ENCODE assay signal across 14 cellular contexts in genomic region chr3:127544806-127545545, GRCh38. TPM values are rescaled to one million over a fixed set of nuclear protein-coding genes. Genes with fewer than 3 reads are reported as not detected.
A peak's percentile ranks its signal among the peaks of the same experiment; 100 is the strongest.
DNase-seq lines count a peak whose midpoint lies in the region; TF ChIP-seq lines count a peak whose summit lies in the region.
"Had no signal": no experiment of that assay in that cellular context is flagged by ENCODE, and none has a peak within 500 bp of the region (broad histone marks: within the 10 kb centered on the region; RNA-seq: fewer than 3 reads in every experiment).

No MANE protein-coding gene starts in this region.

- peaks cover 2% of the 10 kb centered on the region; the same call in 1 of the 2 replicates for H3K27me3 ChIP-seq in H7 (ENCODE audit: control insufficient read depth, insufficient read depth, low read length)
- H3K27me3 ChIP-seq in spleen (replicated peaks in 1 of 7), result no peaks in the 10 kb centered on the region
- H3K27me3 ChIP-seq: ascending aorta, BE2C had no signal

- H3K36me3 Mint-ChIP-seq in glutamatergic neuron (ENCODE audit: unreplicated experiment), result no peaks in the 10 kb centered on the region

- H3K4me3 ChIP-seq in H7 (ENCODE audit: insufficient read depth, low read depth, low read length) (no peak overlapping the region), spleen (no peak overlapping the region)
- H3K4me3 ChIP-seq: ascending aorta, mucosa of descending colon, skin epidermis had no signal

- TF ChIP-seq POLR2A in spleen (IDR thresholded peaks at IDR 0.05), result no peak

- H3K27ac Mint-ChIP-seq in glutamatergic neuron (ENCODE audit: unreplicated experiment), result peak overlapping the region; percentile 100
- H3K27ac Mint-ChIP-seq: HFFc6 had no signal

- TF ChIP-seq CTCF in glutamatergic neuron (IDR thresholded peaks at IDR 0.05; ENCODE audit: partially characterized antibody, unreplicated experiment), result no peak
- TF ChIP-seq CTCF in spleen (IDR thresholded peaks at IDR 0.05 in 8 of 11, conservative IDR thresholded peaks at IDR 0.05 in 3 of 11), result no peak

- H3K9me3 ChIP-seq in spleen, result no peaks in the 10 kb centered on the region
- H3K9me3 ChIP-seq: ascending aorta, BE2C, mucosa of descending colon had no signal

- peak overlapping the region; percentile 84 for H3K4me3 Mint-ChIP-seq in glutamatergic neuron (ENCODE audit: unreplicated experiment)
- H3K4me3 Mint-ChIP-seq: HFFc6 had no signal

- peaks cover 10% of the 10 kb centered on the region for H3K9me3 Mint-ChIP-seq in glutamatergic neuron (ENCODE audit: unreplicated experiment)
- H3K9me3 Mint-ChIP-seq: HFFc6 had no signal

- WGBS in spleen, 5 donors, result 82 to 89% (median 86%) methylated on average over 15 of the region's 15 CpGs

- H3K27me3 Mint-ChIP-seq in glutamatergic neuron (ENCODE audit: unreplicated experiment), result peaks cover 15% of the 10 kb centered on the region

- H3K36me3 ChIP-seq in H7 (replicated peaks; ENCODE audit: control insufficient read depth, insufficient read depth, low read length) (no peaks in the 10 kb centered on the region), spleen (no peaks in the 10 kb centered on the region)
- H3K36me3 ChIP-seq: ascending aorta, BE2C had no signal

- H3K4me1 ChIP-seq in spleen, result peaks cover 0 to 29% (median 16%) of the 10 kb centered on the region in 6 donors

- peaks cover 45% of the 10 kb centered on the region for H3K4me1 Mint-ChIP-seq in glutamatergic neuron (ENCODE audit: low read depth, unreplicated experiment)

- DNase-seq in H7 (peak; percentile 27), NCI-H82 (lab: John Stamatoyannopoulos, UW) (peak; percentile 99), glutamatergic neuron (peak; percentile 68), posterior vena cava (ENCODE audit: low spot score) (peak; percentile 66), NCI-H2081 treated with DMSO at 0.1 percent for 48 hours (lab: John Stamatoyannopoulos, UW) (no peak), spleen (no peak)
- DNase-seq in stimulated activated CD4-positive, alpha-beta T cell treated with anti-CD3 and anti-CD28 coated beads, Interleukin-4, amount 100 ng/mL, for 24 hours, result no peak
- DNase-seq: NCI-H1048 had no signal

- intact Hi-C loops in posterior vena cava (cut with DNase I), result no loop called here
- intact Hi-C loops in spleen (cut with DNase I; ENCODE audit: low total_unique reads), result loop anchor here (5.0 kb wide), 3 partner anchors 793 to 1018 kb away; no protein-coding TSS in a partner anchor

- peak overlapping the region in 1 of 8 donors; percentile 19 for H3K27ac ChIP-seq in spleen
- H3K27ac ChIP-seq: ascending aorta, RWPE1, skin epidermis had no signal

RNA-seq across cellular contexts. Expression of gene TPRA1, which starts 45.6 kb away (rescaled TPM):
- 33.9 and 38.1 TPM in 2 replicates for total RNA-seq in H7 (2014; rRNA removed; shearing (Covaris generic))
- 21.2 TPM for total RNA-seq in glutamatergic neuron (ENCODE audit: unreplicated experiment)
- total RNA-seq in posterior vena cava, result 10 to 100 TPM; 21.4 to 22.8 TPM
- total RNA-seq in spleen, result 10 to 100 TPM; 27.2 to 42.3 (median 31.8) TPM
- 10 to 100 TPM; 16.1 to 29.6 (median 27.6) TPM for polyA plus RNA-seq in spleen

RNA-seq across cellular contexts. Expression of gene MCM2, which starts 53.2 kb away (rescaled TPM):
- 196 and 207 TPM in 2 replicates for total RNA-seq in H7 (2014; rRNA removed; shearing (Covaris generic))
- 21.3 TPM for total RNA-seq in glutamatergic neuron (ENCODE audit: unreplicated experiment)
- 1 to 10 TPM; 4.0 to 5.6 TPM for total RNA-seq in posterior vena cava
- 10 to 100 TPM in 6 of 7 donors, 1 to 10 TPM in 1; 7.4 to 23.5 (median 18.2) TPM for total RNA-seq in spleen
- polyA plus RNA-seq in spleen, result 10 to 100 TPM in 2 of 3 donors, 1 to 10 TPM in 1; 5.5 to 14.3 (median 11.4) TPM

Comparison
In these comparisons a context has a peak if more than half of its experiments do, and no peak if none do; other contexts are left out.
1. DNase-seq: peak in H7 (single experiment), NCI-H82 (single experiment), glutamatergic neuron (single experiment) and posterior vena cava (single experiment); none in stimulated activated CD4-positive, alpha-beta T cell treated with anti-CD3 and anti-CD28 coated beads, Interleukin-4, amount 100 ng/mL, for 24 hours (single experiment), NCI-H2081 treated with DMSO at 0.1 percent for 48 hours (single experiment) and spleen (single experiment).